1 cellular context compared by ENCODE assay signal in genomic region chr1:179293340-179294327, GRCh38.
TF ChIP-seq lines count a peak whose summit lies in the region.

SOAT1 (plus strand) TSS chr1:179293797; CDS start chr1:179302685, 8,888 bp downstream.

TF ChIP-seq in HepG2, 621 proteins besides CTCF, POLR2A, EP300 and RAD21 (continued from another document and continues in another):
- TF ChIP-seq ZNF639 (CRISPR knock-in tag; conservative IDR thresholded peaks at IDR 0.05) (no peak), CCDC6 (CRISPR knock-in tag; IDR thresholded peaks at IDR 0.05) (no peak), GFI1 (CRISPR knock-in tag; IDR thresholded peaks at IDR 0.05; ENCODE audit: borderline replicate concordance) (no peak; the same call in 1 of the 2 replicates), ZC3H13 (CRISPR knock-in tag; IDR thresholded peaks at IDR 0.05) (0 out of 2 replicates have a peak, but pooled peaks have one; percentile 57), ZNF580 (CRISPR knock-in tag; IDR thresholded peaks at IDR 0.05; ENCODE audit: borderline replicate concordance, low read depth) (no peak), BCL6 (CRISPR knock-in tag; IDR thresholded peaks at IDR 0.05) (no peak; the same call in 1 of the 2 replicates), SUZ12 (IDR thresholded peaks at IDR 0.05; ENCODE audit: low read depth, low read length) (no peak), HDAC2 (CRISPR knock-in tag; IDR thresholded peaks at IDR 0.05) (peak; percentile 49), ZMAT3 (CRISPR knock-in tag; conservative IDR thresholded peaks at IDR 0.05) (no peak; the same call in 1 of the 2 replicates), MTF2 (CRISPR knock-in tag; IDR thresholded peaks at IDR 0.05; ENCODE audit: borderline replicate concordance) (no peak), ZNF788 (CRISPR knock-in tag; IDR thresholded peaks at IDR 0.05; ENCODE audit: borderline replicate concordance) (no peak; the same call in 1 of the 2 replicates), HNRNPUL1 (IDR thresholded peaks at IDR 0.05; ENCODE audit: low read depth, low read length) (no peak), ZSCAN31 (CRISPR knock-in tag; IDR thresholded peaks at IDR 0.05; ENCODE audit: low read depth) (peak; percentile 74; the same call in 1 of the 2 replicates), ZNF282 (IDR thresholded peaks at IDR 0.05; ENCODE audit: partially characterized antibody) (no peak), PLRG1 (conservative IDR thresholded peaks at IDR 0.05) (no peak), ZNF253 (CRISPR knock-in tag; IDR thresholded peaks at IDR 0.05; ENCODE audit: borderline replicate concordance) (0 out of 2 replicates have a peak, but pooled peaks have one; percentile 80), PCBP2 (optimal IDR thresholded peaks at IDR 0.05; ENCODE audit: low read depth, low read length, poor library complexity, severe bottlenecking) (no peak), KDM1A (CRISPR knock-in tag; IDR thresholded peaks at IDR 0.05) (no peak), ZEB1 (IDR thresholded peaks at IDR 0.05; ENCODE audit: insufficient replicate concordance, low read depth) (no peak), FOSL1 (CRISPR knock-in tag; IDR thresholded peaks at IDR 0.05; ENCODE audit: borderline replicate concordance) (no peak), ZBTB46 (CRISPR knock-in tag; IDR thresholded peaks at IDR 0.05; ENCODE audit: borderline replicate concordance) (no peak), MIXL1 (CRISPR knock-in tag; IDR thresholded peaks at IDR 0.05) (no peak; the same call in 1 of the 2 replicates), ZNF382 (CRISPR knock-in tag; IDR thresholded peaks at IDR 0.05; ENCODE audit: borderline replicate concordance) (no peak), TCF7 (IDR thresholded peaks at IDR 0.05; ENCODE audit: low read depth) (no peak), MTA3 (CRISPR knock-in tag; IDR thresholded peaks at IDR 0.05) (no peak; the same call in 1 of the 2 replicates), ZNF557 (CRISPR knock-in tag; IDR thresholded peaks at IDR 0.05) (peak; percentile 73; the same call in 1 of the 2 replicates), POLR2G (IDR thresholded peaks at IDR 0.05; ENCODE audit: low read depth, low read length) (peak; percentile 86), ZNF598 (CRISPR knock-in tag; IDR thresholded peaks at IDR 0.05; ENCODE audit: borderline replicate concordance) (peak; percentile 71; the same call in 1 of the 2 replicates), XBP1 (CRISPR knock-in tag; IDR thresholded peaks at IDR 0.05) (no peak), ARHGAP35 (CRISPR knock-in tag; IDR thresholded peaks at IDR 0.05; ENCODE audit: borderline replicate concordance) (peak; percentile 66; the same call in 1 of the 2 replicates), ZNF234 (CRISPR knock-in tag; conservative IDR thresholded peaks at IDR 0.05) (no peak), POGK (CRISPR knock-in tag; conservative IDR thresholded peaks at IDR 0.05) (peak; percentile 59; the same call in 1 of the 2 replicates), HNRNPL (IDR thresholded peaks at IDR 0.05; ENCODE audit: low read depth, low read length) (peak; percentile 91), RNF219 (CRISPR knock-in tag; IDR thresholded peaks at IDR 0.05) (no peak)
- TF ChIP-seq, protein P1, sequence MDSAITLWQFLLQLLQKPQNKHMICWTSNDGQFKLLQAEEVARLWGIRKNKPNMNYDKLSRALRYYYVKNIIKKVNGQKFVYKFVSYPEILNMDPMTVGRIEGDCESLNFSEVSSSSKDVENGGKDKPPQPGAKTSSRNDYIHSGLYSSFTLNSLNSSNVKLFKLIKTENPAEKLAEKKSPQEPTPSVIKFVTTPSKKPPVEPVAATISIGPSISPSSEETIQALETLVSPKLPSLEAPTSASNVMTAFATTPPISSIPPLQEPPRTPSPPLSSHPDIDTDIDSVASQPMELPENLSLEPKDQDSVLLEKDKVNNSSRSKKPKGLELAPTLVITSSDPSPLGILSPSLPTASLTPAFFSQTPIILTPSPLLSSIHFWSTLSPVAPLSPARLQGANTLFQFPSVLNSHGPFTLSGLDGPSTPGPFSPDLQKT (CRISPR knock-in tag; IDR thresholded peaks at IDR 0.05; ENCODE audit: borderline replicate concordance) = no peak
- TF ChIP-seq, protein P2, sequence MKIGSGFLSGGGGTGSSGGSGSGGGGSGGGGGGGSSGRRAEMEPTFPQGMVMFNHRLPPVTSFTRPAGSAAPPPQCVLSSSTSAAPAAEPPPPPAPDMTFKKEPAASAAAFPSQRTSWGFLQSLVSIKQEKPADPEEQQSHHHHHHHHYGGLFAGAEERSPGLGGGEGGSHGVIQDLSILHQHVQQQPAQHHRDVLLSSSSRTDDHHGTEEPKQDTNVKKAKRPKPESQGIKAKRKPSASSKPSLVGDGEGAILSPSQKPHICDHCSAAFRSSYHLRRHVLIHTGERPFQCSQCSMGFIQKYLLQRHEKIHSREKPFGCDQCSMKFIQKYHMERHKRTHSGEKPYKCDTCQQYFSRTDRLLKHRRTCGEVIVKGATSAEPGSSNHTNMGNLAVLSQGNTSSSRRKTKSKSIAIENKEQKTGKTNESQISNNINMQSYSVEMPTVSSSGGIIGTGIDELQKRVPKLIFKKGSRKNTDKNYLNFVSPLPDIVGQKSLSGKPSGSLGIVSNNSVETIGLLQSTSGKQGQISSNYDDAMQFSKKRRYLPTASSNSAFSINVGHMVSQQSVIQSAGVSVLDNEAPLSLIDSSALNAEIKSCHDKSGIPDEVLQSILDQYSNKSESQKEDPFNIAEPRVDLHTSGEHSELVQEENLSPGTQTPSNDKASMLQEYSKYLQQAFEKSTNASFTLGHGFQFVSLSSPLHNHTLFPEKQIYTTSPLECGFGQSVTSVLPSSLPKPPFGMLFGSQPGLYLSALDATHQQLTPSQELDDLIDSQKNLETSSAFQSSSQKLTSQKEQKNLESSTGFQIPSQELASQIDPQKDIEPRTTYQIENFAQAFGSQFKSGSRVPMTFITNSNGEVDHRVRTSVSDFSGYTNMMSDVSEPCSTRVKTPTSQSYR (CRISPR knock-in tag; IDR thresholded peaks at IDR 0.05; ENCODE audit: borderline replicate concordance) = no peak
- TF ChIP-seq, protein P3, sequence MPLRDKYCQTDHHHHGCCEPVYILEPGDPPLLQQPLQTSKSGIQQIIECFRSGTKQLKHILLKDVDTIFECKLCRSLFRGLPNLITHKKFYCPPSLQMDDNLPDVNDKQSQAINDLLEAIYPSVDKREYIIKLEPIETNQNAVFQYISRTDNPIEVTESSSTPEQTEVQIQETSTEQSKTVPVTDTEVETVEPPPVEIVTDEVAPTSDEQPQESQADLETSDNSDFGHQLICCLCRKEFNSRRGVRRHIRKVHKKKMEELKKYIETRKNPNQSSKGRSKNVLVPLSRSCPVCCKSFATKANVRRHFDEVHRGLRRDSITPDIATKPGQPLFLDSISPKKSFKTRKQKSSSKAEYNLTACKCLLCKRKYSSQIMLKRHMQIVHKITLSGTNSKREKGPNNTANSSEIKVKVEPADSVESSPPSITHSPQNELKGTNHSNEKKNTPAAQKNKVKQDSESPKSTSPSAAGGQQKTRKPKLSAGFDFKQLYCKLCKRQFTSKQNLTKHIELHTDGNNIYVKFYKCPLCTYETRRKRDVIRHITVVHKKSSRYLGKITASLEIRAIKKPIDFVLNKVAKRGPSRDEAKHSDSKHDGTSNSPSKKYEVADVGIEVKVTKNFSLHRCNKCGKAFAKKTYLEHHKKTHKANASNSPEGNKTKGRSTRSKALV (CRISPR knock-in tag; IDR thresholded peaks at IDR 0.05) = no peak; the same call in 1 of the 2 replicates
- TF ChIP-seq, protein P4, sequence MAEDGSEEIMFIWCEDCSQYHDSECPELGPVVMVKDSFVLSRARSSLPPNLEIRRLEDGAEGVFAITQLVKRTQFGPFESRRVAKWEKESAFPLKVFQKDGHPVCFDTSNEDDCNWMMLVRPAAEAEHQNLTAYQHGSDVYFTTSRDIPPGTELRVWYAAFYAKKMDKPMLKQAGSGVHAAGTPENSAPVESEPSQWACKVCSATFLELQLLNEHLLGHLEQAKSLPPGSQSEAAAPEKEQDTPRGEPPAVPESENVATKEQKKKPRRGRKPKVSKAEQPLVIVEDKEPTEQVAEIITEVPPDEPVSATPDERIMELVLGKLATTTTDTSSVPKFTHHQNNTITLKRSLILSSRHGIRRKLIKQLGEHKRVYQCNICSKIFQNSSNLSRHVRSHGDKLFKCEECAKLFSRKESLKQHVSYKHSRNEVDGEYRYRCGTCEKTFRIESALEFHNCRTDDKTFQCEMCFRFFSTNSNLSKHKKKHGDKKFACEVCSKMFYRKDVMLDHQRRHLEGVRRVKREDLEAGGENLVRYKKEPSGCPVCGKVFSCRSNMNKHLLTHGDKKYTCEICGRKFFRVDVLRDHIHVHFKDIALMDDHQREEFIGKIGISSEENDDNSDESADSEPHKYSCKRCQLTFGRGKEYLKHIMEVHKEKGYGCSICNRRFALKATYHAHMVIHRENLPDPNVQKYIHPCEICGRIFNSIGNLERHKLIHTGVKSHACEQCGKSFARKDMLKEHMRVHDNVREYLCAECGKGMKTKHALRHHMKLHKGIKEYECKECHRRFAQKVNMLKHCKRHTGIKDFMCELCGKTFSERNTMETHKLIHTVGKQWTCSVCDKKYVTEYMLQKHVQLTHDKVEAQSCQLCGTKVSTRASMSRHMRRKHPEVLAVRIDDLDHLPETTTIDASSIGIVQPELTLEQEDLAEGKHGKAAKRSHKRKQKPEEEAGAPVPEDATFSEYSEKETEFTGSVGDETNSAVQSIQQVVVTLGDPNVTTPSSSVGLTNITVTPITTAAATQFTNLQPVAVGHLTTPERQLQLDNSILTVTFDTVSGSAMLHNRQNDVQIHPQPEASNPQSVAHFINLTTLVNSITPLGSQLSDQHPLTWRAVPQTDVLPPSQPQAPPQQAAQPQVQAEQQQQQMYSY (CRISPR knock-in tag; IDR thresholded peaks at IDR 0.05) = no peak
- TF ChIP-seq, protein P5, sequence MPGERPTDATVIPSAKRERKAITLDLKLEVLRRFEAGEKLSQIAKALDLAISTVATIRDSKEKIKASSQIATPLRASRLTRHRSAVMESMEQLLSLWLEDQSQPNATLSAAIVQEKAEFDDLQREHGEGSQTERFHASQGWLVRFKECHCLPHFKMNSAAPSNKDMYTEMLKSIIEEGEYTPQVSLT (CRISPR knock-in tag; IDR thresholded peaks at IDR 0.05; ENCODE audit: borderline replicate concordance, low read depth) = no peak
- TF ChIP-seq, protein P6, sequence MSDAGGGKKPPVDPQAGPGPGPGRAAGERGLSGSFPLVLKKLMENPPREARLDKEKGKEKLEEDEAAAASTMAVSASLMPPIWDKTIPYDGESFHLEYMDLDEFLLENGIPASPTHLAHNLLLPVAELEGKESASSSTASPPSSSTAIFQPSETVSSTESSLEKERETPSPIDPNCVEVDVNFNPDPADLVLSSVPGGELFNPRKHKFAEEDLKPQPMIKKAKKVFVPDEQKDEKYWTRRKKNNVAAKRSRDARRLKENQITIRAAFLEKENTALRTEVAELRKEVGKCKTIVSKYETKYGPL (CRISPR knock-in tag; IDR thresholded peaks at IDR 0.05) = no peak
- TF ChIP-seq, protein P7, sequence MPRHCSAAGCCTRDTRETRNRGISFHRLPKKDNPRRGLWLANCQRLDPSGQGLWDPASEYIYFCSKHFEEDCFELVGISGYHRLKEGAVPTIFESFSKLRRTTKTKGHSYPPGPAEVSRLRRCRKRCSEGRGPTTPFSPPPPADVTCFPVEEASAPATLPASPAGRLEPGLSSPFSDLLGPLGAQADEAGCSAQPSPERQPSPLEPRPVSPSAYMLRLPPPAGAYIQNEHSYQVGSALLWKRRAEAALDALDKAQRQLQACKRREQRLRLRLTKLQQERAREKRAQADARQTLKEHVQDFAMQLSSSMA (CRISPR knock-in tag; IDR thresholded peaks at IDR 0.05) = peak; percentile 41; the same call in 1 of the 2 replicates
